In genomic region chr16:75695708-75696107, GRCh38 we compare ENCODE assay signal across 15 cellular contexts. TPM values are rescaled to one million over a fixed set of nuclear protein-coding genes. Genes with fewer than 3 reads are reported as not detected.
DNase-seq lines count a peak whose midpoint lies in the region; ATAC-seq, FAIRE-seq and TF ChIP-seq lines count a peak whose summit lies in the region.
"Had no signal": no experiment of that assay in that cellular context is flagged by ENCODE, and none has a peak within 500 bp of the region (broad histone marks: within the 10 kb centered on the region; RNA-seq: fewer than 3 reads in every experiment).

No MANE protein-coding gene starts in this region.

- H3K4me1 Mint-ChIP-seq in activated T-helper 1 cell treated with anti-CD3 and anti-CD28 coated beads, Interleukin-12 subunit alpha, Interleukin-12 subunit beta, Interleukin-2, Interleukin-4 antibody, amounts not matched to agents 30 ng/mL and 10 ng/mL and 1 ng/mL, durations not matched to agents 14 hours and 24 hours and 36 hours (ENCODE audit: low read depth), result no peaks in the 10 kb centered on the region
- H3K4me1 Mint-ChIP-seq: CD4-positive, CD25-positive, alpha-beta regulatory T cell; stimulated activated naive B cell treated with anti-CD40 and anti-IgM and Interleukin-4, amounts not matched to agents 10 μg/mL and 1 μg/mL and 100 μg/mL, for 72 hours had no signal

- H3K36me3 ChIP-seq in BE2C (no peaks in the 10 kb centered on the region), OCI-LY7 (ENCODE audit: insufficient read depth, low read length) (no peaks in the 10 kb centered on the region), left lung (no peaks in the 10 kb centered on the region), left ventricle myocardium inferior (no peaks in the 10 kb centered on the region)
- H3K36me3 ChIP-seq: heart left ventricle, pancreas had no signal

- H3K36me3 Mint-ChIP-seq in activated T-helper 1 cell treated with anti-CD3 and anti-CD28 coated beads, Interleukin-12 subunit alpha, Interleukin-12 subunit beta, Interleukin-2, Interleukin-4 antibody, amounts not matched to agents 30 ng/mL and 10 ng/mL and 1 ng/mL, durations not matched to agents 14 hours and 24 hours and 36 hours (ENCODE audit: low read depth), result no peaks in the 10 kb centered on the region
- H3K36me3 Mint-ChIP-seq: CD4-positive, CD25-positive, alpha-beta regulatory T cell; stimulated activated naive B cell treated with anti-CD40 and anti-IgM and Interleukin-4, amounts not matched to agents 10 μg/mL and 1 μg/mL and 100 μg/mL, for 72 hours had no signal

- H3K4me2 ChIP-seq in OCI-LY7 (ENCODE audit: low read length), result no peak overlapping the region

- TF ChIP-seq CTCF in BE2C (IDR thresholded peaks at IDR 0.05; ENCODE audit: low read depth, low read length) (peak; percentile 46), GM13977 (IDR thresholded peaks at IDR 0.05; ENCODE audit: extremely low read depth, insufficient read depth, missing control alignments) (peak; percentile 31), OCI-LY7 (conservative IDR thresholded peaks at IDR 0.05; ENCODE audit: low read length) (peak; percentile 62), fibroblast of mammary gland (conservative IDR thresholded peaks at IDR 0.05; ENCODE audit: control insufficient read depth, insufficient read depth, low read depth, low read length) (peak; percentile 15), left lung (IDR thresholded peaks at IDR 0.05) (no peak), left ventricle myocardium inferior (IDR thresholded peaks at IDR 0.05; ENCODE audit: borderline replicate concordance) (no peak)

- ATAC-seq in left lung, result no peak
- ATAC-seq: activated T-cell treated with anti-CD3 and anti-CD28 coated beads, Interleukin-2, amount 50 U/mL, for 4 hours; heart left ventricle; pancreas; stimulated activated naive B cell treated with anti-CD40 and anti-IgM and Interleukin-4, amounts not matched to agents 10 μg/mL and 1 μg/mL and 100 μg/mL, for 72 hours had no signal

- POLR2A ChIA-PET in OCI-LY7 (lab: Charles Lee), result interaction anchor here (0.7 kb wide), 1 partner anchor 9 kb away, joined by 3 read pairs; no protein-coding TSS in a partner anchor

- FAIRE-seq in RCC 7860 (lab: Jason Lieb, UNC), result no peak
- FAIRE-seq: pancreas had no signal

- H3K9me3 Mint-ChIP-seq in activated T-helper 1 cell treated with anti-CD3 and anti-CD28 coated beads, Interleukin-12 subunit alpha, Interleukin-12 subunit beta, Interleukin-2, Interleukin-4 antibody, amounts not matched to agents 30 ng/mL and 10 ng/mL and 1 ng/mL, durations not matched to agents 14 hours and 24 hours and 36 hours, result no peaks in the 10 kb centered on the region
- H3K9me3 Mint-ChIP-seq: activated T-cell treated with anti-CD3 and anti-CD28 coated beads, Interleukin-2, amount 50 U/mL, for 4 hours; CD4-positive, CD25-positive, alpha-beta regulatory T cell; stimulated activated naive B cell treated with anti-CD40 and anti-IgM and Interleukin-4, amounts not matched to agents 10 μg/mL and 1 μg/mL and 100 μg/mL, for 72 hours had no signal

- H3K9me2 ChIP-seq in OCI-LY7 (ENCODE audit: insufficient read depth, low read length), result no peaks in the 10 kb centered on the region

- DNase-seq in BE2C (no peak), GM13977 (ENCODE audit: low spot score) (peak; percentile 16), OCI-LY7 (ENCODE audit: low spot score) (peak; percentile 3), fibroblast of mammary gland (ENCODE audit: low read depth) (peak; percentile 26), RCC 7860 (ENCODE audit: low spot score) (no peak), left lung (no peak), left ventricle myocardium inferior (no peak)
- DNase-seq in activated T-helper 1 cell treated with anti-CD3 and anti-CD28 coated beads, Interleukin-12 subunit alpha, Interleukin-12 subunit beta, Interleukin-2, Interleukin-4 antibody, amounts not matched to agents 30 ng/mL and 10 ng/mL and 1 ng/mL, durations not matched to agents 14 hours and 24 hours and 36 hours (ENCODE audit: low spot score), result no peak
- DNase-seq: activated T-cell treated with anti-CD3 and anti-CD28 coated beads, Interleukin-2, amount 50 U/mL, for 4 hours; anterior cingulate cortex; heart left ventricle; NCI-H2171 treated with DMSO at 0.1 percent for 48 hours; pancreas; stimulated activated naive B cell treated with anti-CD40 and anti-IgM and Interleukin-4, amounts not matched to agents 10 μg/mL and 1 μg/mL and 100 μg/mL, for 72 hours had no signal

- no peak overlapping the region for H3K27ac ChIP-seq in OCI-LY7 (ENCODE audit: low read depth, low read length, poor library complexity, severe bottlenecking)
- no peak overlapping the region for H3K27ac ChIP-seq in left lung
- no peak overlapping the region for H3K27ac ChIP-seq in left ventricle myocardium inferior (replicated peaks)
- H3K27ac ChIP-seq: heart left ventricle, pancreas had no signal

- H3K27me3 Mint-ChIP-seq in activated T-helper 1 cell treated with anti-CD3 and anti-CD28 coated beads, Interleukin-12 subunit alpha, Interleukin-12 subunit beta, Interleukin-2, Interleukin-4 antibody, amounts not matched to agents 30 ng/mL and 10 ng/mL and 1 ng/mL, durations not matched to agents 14 hours and 24 hours and 36 hours (ENCODE audit: insufficient read depth), result peaks cover 3% of the 10 kb centered on the region
- H3K27me3 Mint-ChIP-seq: stimulated activated naive B cell treated with anti-CD40 and anti-IgM and Interleukin-4, amounts not matched to agents 10 μg/mL and 1 μg/mL and 100 μg/mL, for 72 hours had no signal

- H3K27me3 ChIP-seq in BE2C (no peaks in the 10 kb centered on the region), left lung (no peaks in the 10 kb centered on the region), left ventricle myocardium inferior (ENCODE audit: low read depth) (no peaks in the 10 kb centered on the region)
- H3K27me3 ChIP-seq: heart left ventricle, pancreas had no signal

- no TSS peak for BruUV-seq in OCI-LY7 (replicated peaks; lab: Mats Ljungman, UMichigan)

- in situ Hi-C loops in GM13977 (cut with MboI; ENCODE audit: low pct_unique_long_range_greater_than_20kb, low sequenced_read_pairs, unreplicated experiment), result no loop called here

- H3K27ac Mint-ChIP-seq in activated T-helper 1 cell treated with anti-CD3 and anti-CD28 coated beads, Interleukin-12 subunit alpha, Interleukin-12 subunit beta, Interleukin-2, Interleukin-4 antibody, amounts not matched to agents 30 ng/mL and 10 ng/mL and 1 ng/mL, durations not matched to agents 14 hours and 24 hours and 36 hours, result no peak overlapping the region
- H3K27ac Mint-ChIP-seq: CD4-positive, CD25-positive, alpha-beta regulatory T cell; stimulated activated naive B cell treated with anti-CD40 and anti-IgM and Interleukin-4, amounts not matched to agents 10 μg/mL and 1 μg/mL and 100 μg/mL, for 72 hours had no signal

- H3K4me1 ChIP-seq in BE2C (no peaks in the 10 kb centered on the region), OCI-LY7 (ENCODE audit: insufficient read depth, low read length, poor library complexity, severe bottlenecking) (no peaks in the 10 kb centered on the region), left lung (no peaks in the 10 kb centered on the region), left ventricle myocardium inferior (no peaks in the 10 kb centered on the region)
- H3K4me1 ChIP-seq: heart left ventricle, pancreas had no signal

- H3K4me3 ChIP-seq in BE2C (ENCODE audit: low read depth, low read length) (no peak overlapping the region), OCI-LY7 (ENCODE audit: low read depth, low read length, poor library complexity, severe bottlenecking) (no peak overlapping the region), fibroblast of mammary gland (ENCODE audit: control insufficient read depth, low read depth, low read length) (no peak overlapping the region), left lung (no peak overlapping the region), left ventricle myocardium inferior (no peak overlapping the region)
- H3K4me3 ChIP-seq: heart left ventricle, pancreas had no signal

- no peaks in the 10 kb centered on the region for H4K20me1 ChIP-seq in OCI-LY7 (ENCODE audit: insufficient read depth, low read length)

- H3K4me3 Mint-ChIP-seq in activated T-helper 1 cell treated with anti-CD3 and anti-CD28 coated beads, Interleukin-12 subunit alpha, Interleukin-12 subunit beta, Interleukin-2, Interleukin-4 antibody, amounts not matched to agents 30 ng/mL and 10 ng/mL and 1 ng/mL, durations not matched to agents 14 hours and 24 hours and 36 hours, result no peak overlapping the region
- H3K4me3 Mint-ChIP-seq: activated T-cell treated with anti-CD3 and anti-CD28 coated beads, Interleukin-2, amount 50 U/mL, for 4 hours; CD4-positive, CD25-positive, alpha-beta regulatory T cell; stimulated activated naive B cell treated with anti-CD40 and anti-IgM and Interleukin-4, amounts not matched to agents 10 μg/mL and 1 μg/mL and 100 μg/mL, for 72 hours had no signal

- no peaks in the 10 kb centered on the region for H3K79me2 ChIP-seq in OCI-LY7 (ENCODE audit: insufficient read depth, low read depth, low read length)

- intact Hi-C loops in OCI-LY7 (cut with micrococcal nuclease; ENCODE audit: unreplicated experiment) (no loop called here), left lung (cut with DNase I) (no loop called here), left ventricle myocardium inferior (cut with micrococcal nuclease) (loop anchor here (10.0 kb wide), 1 partner anchor 61 kb away; no protein-coding TSS in a partner anchor)
- intact Hi-C loops in activated T-helper 1 cell treated with anti-CD3 and anti-CD28 coated beads, Interleukin-12 subunit alpha, Interleukin-12 subunit beta, Interleukin-2, Interleukin-4 antibody, amounts not matched to agents 30 ng/mL and 10 ng/mL and 1 ng/mL, durations not matched to agents 14 hours and 24 hours and 36 hours (cut with micrococcal nuclease), result no loop called here

- H3K9me3 ChIP-seq in BE2C (no peaks in the 10 kb centered on the region), OCI-LY7 (ENCODE audit: low read length) (no peaks in the 10 kb centered on the region), left lung (no peaks in the 10 kb centered on the region), left ventricle myocardium inferior (replicated peaks) (no peaks in the 10 kb centered on the region)
- H3K9me3 ChIP-seq: heart left ventricle, pancreas had no signal

- CTCF ChIA-PET in OCI-LY7 (lab: Charles Lee; ENCODE audit: unreplicated experiment), result no interaction called here

- no peak overlapping the region for H2AFZ ChIP-seq in OCI-LY7 (ENCODE audit: low read length)

RNA-seq across cellular contexts. Expression of gene DUXB, which starts 5.6 kb away (rescaled TPM):
- polyA plus RNA-seq in BE2C (2012; ENCODE audit: insufficient read depth, insufficient read length, low read depth), result not detected
- total RNA-seq in OCI-LY7 (2014; rRNA removed; shearing (Covaris generic)), result not detected in 2 replicates
- total RNA-seq in OCI-LY7 (2022) (not detected in 2 replicates), left lung (not detected), left ventricle myocardium inferior (not detected)
- not detected in 2 replicates for total RNA-seq in activated T-helper 1 cell treated with anti-CD3 and anti-CD28 coated beads, Interleukin-12 subunit alpha, Interleukin-12 subunit beta, Interleukin-2, Interleukin-4 antibody, amounts not matched to agents 30 ng/mL and 10 ng/mL and 1 ng/mL, durations not matched to agents 14 hours and 24 hours and 36 hours
- total RNA-seq: activated T-cell treated with anti-CD3 and anti-CD28 coated beads, Interleukin-2, amount 50 U/mL, for 4 hours; CD4-positive, CD25-positive, alpha-beta regulatory T cell; heart left ventricle; pancreas had no signal
- polyA plus RNA-seq: CD4-positive, CD25-positive, alpha-beta regulatory T cell; heart left ventricle; pancreas had no signal

RNA-seq across cellular contexts. Expression of gene CPHXL2, which starts 18.9 kb away (rescaled TPM):
- polyA plus RNA-seq in BE2C (2012; ENCODE audit: insufficient read depth, insufficient read length, low read depth), result not detected
- total RNA-seq in OCI-LY7 (2014; rRNA removed; shearing (Covaris generic)), result not detected in 2 replicates
- not detected in 2 replicates for total RNA-seq in OCI-LY7 (2022)
- total RNA-seq in left lung, result not detected
- not detected for total RNA-seq in left ventricle myocardium inferior
- total RNA-seq in activated T-helper 1 cell treated with anti-CD3 and anti-CD28 coated beads, Interleukin-12 subunit alpha, Interleukin-12 subunit beta, Interleukin-2, Interleukin-4 antibody, amounts not matched to agents 30 ng/mL and 10 ng/mL and 1 ng/mL, durations not matched to agents 14 hours and 24 hours and 36 hours, result not detected in 2 replicates
- total RNA-seq: activated T-cell treated with anti-CD3 and anti-CD28 coated beads, Interleukin-2, amount 50 U/mL, for 4 hours; CD4-positive, CD25-positive, alpha-beta regulatory T cell; heart left ventricle; pancreas had no signal
- polyA plus RNA-seq: CD4-positive, CD25-positive, alpha-beta regulatory T cell; heart left ventricle; pancreas had no signal

RNA-seq across cellular contexts. Expression of gene CPHXL, which starts 30.6 kb away (rescaled TPM):
- polyA plus RNA-seq in BE2C (2012; ENCODE audit: insufficient read depth, insufficient read length, low read depth), result not detected
- total RNA-seq in OCI-LY7 (2014; rRNA removed; shearing (Covaris generic)), result not detected in 2 replicates
- total RNA-seq in OCI-LY7 (2022), result not detected in 2 replicates
- not detected for total RNA-seq in left lung
- total RNA-seq in left ventricle myocardium inferior, result not detected
- total RNA-seq in activated T-helper 1 cell treated with anti-CD3 and anti-CD28 coated beads, Interleukin-12 subunit alpha, Interleukin-12 subunit beta, Interleukin-2, Interleukin-4 antibody, amounts not matched to agents 30 ng/mL and 10 ng/mL and 1 ng/mL, durations not matched to agents 14 hours and 24 hours and 36 hours, result not detected in 2 replicates
- total RNA-seq: activated T-cell treated with anti-CD3 and anti-CD28 coated beads, Interleukin-2, amount 50 U/mL, for 4 hours; CD4-positive, CD25-positive, alpha-beta regulatory T cell; heart left ventricle; pancreas had no signal
- polyA plus RNA-seq: CD4-positive, CD25-positive, alpha-beta regulatory T cell; heart left ventricle; pancreas had no signal

RNA-seq across cellular contexts. Expression of gene TERF2IP, which starts 48.1 kb away (rescaled TPM):
- 183 TPM for polyA plus RNA-seq in BE2C (2012; ENCODE audit: insufficient read depth, insufficient read length, low read depth)
- 41.6 and 42.3 TPM in 2 replicates for total RNA-seq in OCI-LY7 (2014; rRNA removed; shearing (Covaris generic))
- 64.3 and 69.3 TPM in 2 replicates for total RNA-seq in OCI-LY7 (2022)
- 10 to 100 TPM; 46.7 to 55.8 TPM for total RNA-seq in left lung
- total RNA-seq in left ventricle myocardium inferior, result 60.1 TPM
- 94.3 and 98.5 TPM in 2 replicates for total RNA-seq in activated T-helper 1 cell treated with anti-CD3 and anti-CD28 coated beads, Interleukin-12 subunit alpha, Interleukin-12 subunit beta, Interleukin-2, Interleukin-4 antibody, amounts not matched to agents 30 ng/mL and 10 ng/mL and 1 ng/mL, durations not matched to agents 14 hours and 24 hours and 36 hours

RNA-seq across cellular contexts. Expression of gene KARS1, which starts 48.2 kb away (rescaled TPM):
- polyA plus RNA-seq in BE2C (2012; ENCODE audit: insufficient read depth, insufficient read length, low read depth), result 244 TPM
- 126 and 143 TPM in 2 replicates for total RNA-seq in OCI-LY7 (2014; rRNA removed; shearing (Covaris generic))
- total RNA-seq in OCI-LY7 (2022), result 167 and 172 TPM in 2 replicates
- total RNA-seq in left lung, result 100 to 1,000 TPM in 1 of 2 donors, 10 to 100 TPM in 1; 80.0 to 106 TPM
- 127 TPM for total RNA-seq in left ventricle myocardium inferior
- 256 and 271 TPM in 2 replicates for total RNA-seq in activated T-helper 1 cell treated with anti-CD3 and anti-CD28 coated beads, Interleukin-12 subunit alpha, Interleukin-12 subunit beta, Interleukin-2, Interleukin-4 antibody, amounts not matched to agents 30 ng/mL and 10 ng/mL and 1 ng/mL, durations not matched to agents 14 hours and 24 hours and 36 hours

Comparison
In these comparisons a context has a peak if more than half of its experiments do, and no peak if none do; other contexts are left out.
1. DNase-seq: peak in GM13977 (single experiment), OCI-LY7 (single experiment) and fibroblast of mammary gland (single experiment); none in BE2C (single experiment), RCC 7860 (single experiment), left lung (0 of 2), left ventricle myocardium inferior (single experiment) and activated T-helper 1 cell treated with anti-CD3 and anti-CD28 coated beads, Interleukin-12 subunit alpha, Interleukin-12 subunit beta, Interleukin-2, Interleukin-4 antibody, amounts not matched to agents 30 ng/mL and 10 ng/mL and 1 ng/mL, durations not matched to agents 14 hours and 24 hours and 36 hours (single experiment).
2. CTCF ChIP-seq: peak in BE2C (single experiment), GM13977 (single experiment), OCI-LY7 (single experiment) and fibroblast of mammary gland (single experiment); none in left lung (0 of 2) and left ventricle myocardium inferior (single experiment).